37 cellular contexts compared by ENCODE assay signal in the genomic region with DNA sequence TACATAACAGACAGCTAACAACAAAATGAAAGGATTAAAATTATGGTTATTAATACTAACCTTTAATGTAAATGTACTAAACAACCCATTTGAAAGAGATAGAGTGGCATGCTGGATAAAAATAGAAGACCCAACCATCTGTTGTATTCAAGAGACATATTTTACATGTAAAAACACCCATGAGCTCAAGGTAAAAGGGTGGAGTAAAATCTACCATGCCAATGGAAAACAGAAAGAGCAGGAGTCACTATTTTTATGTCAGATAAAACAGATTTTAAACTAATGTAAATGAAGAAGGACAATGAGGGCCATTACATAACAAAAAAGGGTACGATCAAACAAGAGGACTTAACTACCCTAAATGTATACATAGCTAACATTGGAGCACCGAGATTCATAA.
"Had no signal": no experiment of that assay in that cellular context is flagged by ENCODE, and none has a peak within 500 bp of the region (broad histone marks: within the 10 kb centered on the region; RNA-seq: fewer than 3 reads in every experiment).

No MANE protein-coding gene starts in this region.

- DNase-seq: activated B cell treated with CpG ODN at 0.5 μM for 24 hours; activated CD4-positive, alpha-beta memory T cell treated with anti-CD3 and anti-CD28 coated beads for 36 hours; activated CD4-positive, alpha-beta T cell treated with anti-CD3 and anti-CD28 coated beads for 4 hours; activated CD4-positive, alpha-beta T cell treated with anti-CD3 and anti-CD28 coated beads, Interleukin-2, amount 10 ng/mL, durations not matched to agents 24 days and 14 days; activated CD4-positive, alpha-beta T cell treated with anti-CD3 and anti-CD28 coated beads, Interleukin-2, amount 50 U/mL, for 1 hour; activated CD4-positive, alpha-beta T cell treated with anti-CD3 and anti-CD28 coated beads, Interleukin-2, amount 50 U/mL, for 4 hours; activated CD4-positive, CD25-positive, alpha-beta regulatory T cell treated with anti-CD3 and anti-CD28 coated beads, Interleukin-2, amount 50 U/mL, for 72 hours; activated CD8-positive, alpha-beta memory T cell treated with anti-CD3 and anti-CD28 coated beads, Interleukin-2, amount 50 U/mL, for 4 hours; activated CD8-positive, alpha-beta T cell treated with anti-CD3 and anti-CD28 coated beads for 36 hours; activated effector memory CD4-positive, alpha-beta T cell treated with anti-CD3 and anti-CD28 coated beads, Interleukin-2, amount 50 U/mL, for 16 hours; activated gamma-delta T cell treated with Interleukin-2 at 50 U/mL for 16 hours; activated naive CD4-positive, alpha-beta T cell; activated naive CD4-positive, alpha-beta T cell treated with anti-CD3 and anti-CD28 coated beads, Interleukin-2, amount 50 U/mL, for 16 hours; activated naive CD8-positive, alpha-beta T cell treated with anti-CD3 and anti-CD28 coated beads for 36 hours; activated T-cell treated with anti-CD3 and anti-CD28 coated beads for 4 hours; activated T-cell treated with anti-CD3 and anti-CD28 coated beads, Interleukin-2, amount 50 U/mL, for 1 hour; activated T-cell treated with anti-CD3 and anti-CD28 coated beads, Interleukin-2, amount 50 U/mL, for 4 hours; activated T-cell treated with anti-CD3 and anti-CD28 coated beads, Interleukin-2, amount 50 U/mL, for 72 hours; adrenal gland; amniotic stem cell; aorta; caudate nucleus; cerebellar nuclear complex; T-helper 1 cell; T-helper 2 cell; T-helper 9 cell had no signal

- FAIRE-seq: bronchial epithelial cell, TTC549 had no signal

- ATAC-seq: activated CD8-positive, alpha-beta T cell treated with anti-CD3 and anti-CD28 coated beads for 36 hours; activated naive CD4-positive, alpha-beta T cell treated with anti-CD3 and anti-CD28 coated beads, Interleukin-2, amount 50 U/mL, for 72 hours; activated T-cell treated with anti-CD3 and anti-CD28 coated beads, Interleukin-2, amount 50 U/mL, for 4 hours; activated T-cell treated with anti-CD3 and anti-CD28 coated beads, Interleukin-2, amount 50 U/mL, for 72 hours; activated T-helper 17 cell treated with anti-CD3 and anti-CD28 coated beads, Interleukin-2, amount 50 U/mL, for 72 hours had no signal

- H3K4me1 Mint-ChIP-seq: activated B cell treated with CpG ODN at 0.5 μM for 24 hours; activated CD4-positive, alpha-beta T cell treated with anti-CD3 and anti-CD28 coated beads, Interleukin-2, amount 10 ng/mL, durations not matched to agents 24 days and 14 days; activated naive CD8-positive, alpha-beta T cell treated with anti-CD3 and anti-CD28 coated beads for 36 hours; activated T-helper 17 cell treated with anti-CD3 and anti-CD28 coated beads, Interleukin-2, amount 50 U/mL, for 72 hours; brain; central memory CD8-positive, alpha-beta T cell had no signal

- H3K4me3 ChIP-seq: adrenal gland, cardiac muscle cell had no signal

- H3K27ac Mint-ChIP-seq: activated B cell treated with CpG ODN at 0.5 μM for 24 hours; activated CD4-positive, alpha-beta memory T cell treated with anti-CD3 and anti-CD28 coated beads for 36 hours; activated CD4-positive, alpha-beta T cell treated with anti-CD3 and anti-CD28 coated beads, Interleukin-2, amount 10 ng/mL, durations not matched to agents 24 days and 14 days; activated CD8-positive, alpha-beta T cell treated with anti-CD3 and anti-CD28 coated beads for 36 hours; activated naive CD4-positive, alpha-beta T cell treated with anti-CD3 and anti-CD28 coated beads, Interleukin-2, amount 50 U/mL, for 72 hours; activated naive CD8-positive, alpha-beta T cell treated with anti-CD3 and anti-CD28 coated beads for 36 hours; activated T-cell treated with anti-CD3 and anti-CD28 coated beads, Interleukin-2, amount 50 U/mL, for 72 hours; activated T-helper 1 cell treated with anti-CD3 and anti-CD28 coated beads, Interleukin-12 subunit alpha, Interleukin-12 subunit beta, Interleukin-2, Interleukin-4 antibody, amounts not matched to agents 30 ng/mL and 10 ng/mL and 1 ng/mL, durations not matched to agents 14 hours and 24 hours and 36 hours; activated T-helper 17 cell treated with anti-CD3 and anti-CD28 coated beads, Interleukin-2, amount 50 U/mL, for 72 hours; brain; T-helper 1 cell treated with Interleukin-12 subunit alpha and Interleukin-12 subunit beta and Interleukin-4 antibody, amounts not matched to agents 30 μg/mL and 1 μg/mL, for 36 hours; T-helper 2 cell treated with Interferon-gamma antibody and Interleukin-4, amounts not matched to agents 5 μg/mL and 100 μg/mL, for 36 hours had no signal

- H3K9me3 ChIP-seq: adrenal gland had no signal

- H3K27me3 ChIP-seq: adrenal gland, cardiac muscle cell had no signal

- H3K36me3 ChIP-seq: adrenal gland, cardiac muscle cell had no signal

- H3K9me3 Mint-ChIP-seq: activated B cell treated with CpG ODN at 0.5 μM for 24 hours; activated CD4-positive, alpha-beta T cell treated with anti-CD3 and anti-CD28 coated beads, Interleukin-2, amount 10 ng/mL, durations not matched to agents 24 days and 14 days; activated CD8-positive, alpha-beta T cell treated with anti-CD3 and anti-CD28 coated beads for 36 hours; brain; T-helper 2 cell treated with Interferon-gamma antibody and Interleukin-4, amounts not matched to agents 5 μg/mL and 100 μg/mL, for 36 hours had no signal

- H3K4me3 Mint-ChIP-seq: activated B cell treated with CpG ODN at 0.5 μM for 24 hours; activated CD4-positive, alpha-beta memory T cell treated with anti-CD3 and anti-CD28 coated beads for 36 hours; activated CD4-positive, alpha-beta T cell treated with anti-CD3 and anti-CD28 coated beads, Interleukin-2, amount 10 ng/mL, durations not matched to agents 24 days and 14 days; activated CD8-positive, alpha-beta T cell treated with anti-CD3 and anti-CD28 coated beads for 36 hours; activated naive CD8-positive, alpha-beta T cell treated with anti-CD3 and anti-CD28 coated beads for 36 hours; activated T-cell treated with anti-CD3 and anti-CD28 coated beads, Interleukin-2, amount 50 U/mL, for 4 hours; activated T-cell treated with anti-CD3 and anti-CD28 coated beads, Interleukin-2, amount 50 U/mL, for 72 hours; activated T-helper 1 cell treated with anti-CD3 and anti-CD28 coated beads, Interleukin-12 subunit alpha, Interleukin-12 subunit beta, Interleukin-2, Interleukin-4 antibody, amounts not matched to agents 30 ng/mL and 10 ng/mL and 1 ng/mL, durations not matched to agents 14 hours and 24 hours and 36 hours; activated T-helper 17 cell treated with anti-CD3 and anti-CD28 coated beads, Interleukin-2, amount 50 U/mL, for 72 hours; brain; central memory CD8-positive, alpha-beta T cell; T-helper 1 cell treated with Interleukin-12 subunit alpha and Interleukin-12 subunit beta and Interleukin-4 antibody, amounts not matched to agents 30 μg/mL and 1 μg/mL, for 36 hours; T-helper 2 cell treated with Interferon-gamma antibody and Interleukin-4, amounts not matched to agents 5 μg/mL and 100 μg/mL, for 36 hours had no signal

- H3K36me3 Mint-ChIP-seq: activated naive CD4-positive, alpha-beta T cell treated with anti-CD3 and anti-CD28 coated beads, Interleukin-2, amount 50 U/mL, for 72 hours; brain had no signal

- H3K4me1 ChIP-seq: adrenal gland had no signal

- H3K27ac ChIP-seq: adrenal gland, cardiac muscle cell, VCaP had no signal

- H3K27me3 Mint-ChIP-seq: activated B cell treated with CpG ODN at 0.5 μM for 24 hours; activated CD4-positive, alpha-beta memory T cell treated with anti-CD3 and anti-CD28 coated beads for 36 hours; activated CD4-positive, alpha-beta T cell treated with anti-CD3 and anti-CD28 coated beads, Interleukin-2, amount 10 ng/mL, durations not matched to agents 24 days and 14 days; activated CD8-positive, alpha-beta T cell treated with anti-CD3 and anti-CD28 coated beads for 36 hours; activated naive CD8-positive, alpha-beta T cell treated with anti-CD3 and anti-CD28 coated beads for 36 hours; activated T-helper 17 cell treated with anti-CD3 and anti-CD28 coated beads, Interleukin-2, amount 50 U/mL, for 72 hours; central memory CD8-positive, alpha-beta T cell had no signal
